Comparison of ENCODE assay signal across 1 cellular context in the genomic region with DNA sequence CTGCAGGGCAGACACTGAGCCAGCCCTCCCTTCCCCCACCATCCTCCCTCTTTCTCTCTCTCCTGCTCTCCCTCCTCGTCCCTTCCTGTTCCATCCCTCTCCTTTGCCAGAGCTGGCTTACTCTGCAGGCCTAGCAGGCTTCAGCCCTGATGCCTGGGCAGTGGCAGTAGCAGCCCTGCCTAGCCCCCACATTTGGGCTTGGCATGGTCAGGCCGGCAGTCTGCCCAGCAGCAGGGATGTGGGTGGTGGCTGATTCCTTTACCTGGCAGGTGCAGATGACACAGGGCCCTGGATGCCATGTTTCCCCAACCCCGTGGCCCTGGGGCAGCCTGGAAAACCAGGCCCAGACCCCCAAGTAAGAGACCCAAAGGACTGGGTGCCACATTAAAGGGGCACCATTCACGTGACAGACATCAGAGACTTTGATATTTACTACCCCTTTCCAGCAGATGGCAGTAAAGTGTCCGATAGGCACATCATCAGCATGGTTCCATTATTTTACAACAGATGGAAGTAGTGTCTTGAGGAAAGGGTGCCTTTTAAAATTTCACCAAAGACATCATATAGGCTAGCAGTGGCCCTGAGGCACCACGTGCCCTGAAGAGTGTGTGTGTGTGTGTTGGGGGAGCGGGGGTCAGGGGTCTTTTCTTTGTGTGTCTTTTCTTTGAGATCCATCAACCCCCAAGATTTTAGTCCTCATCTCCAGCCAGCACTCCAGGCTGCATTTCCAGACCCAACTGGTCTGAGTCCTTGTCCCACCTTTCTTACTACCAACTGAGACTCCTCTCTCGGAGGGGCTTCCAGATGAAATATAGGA.
TF ChIP-seq lines count a peak whose summit lies in the region.

No MANE protein-coding gene starts in this region.

TF ChIP-seq in GM12878, 131 proteins besides CTCF, POLR2A, EP300 and RAD21 (continues in another document):
- TF ChIP-seq RFX5 (IDR thresholded peaks at IDR 0.05; ENCODE audit: low read depth, low read length) (no peak), CREB1 (IDR thresholded peaks at IDR 0.05; ENCODE audit: low read depth) (0 out of 2 replicates have a peak, but pooled peaks have one; percentile 10), EZH2 (IDR thresholded peaks at IDR 0.05; ENCODE audit: borderline replicate concordance, control insufficient read depth, low read depth, low read length) (no peak), HSF1 (IDR thresholded peaks at IDR 0.05; ENCODE audit: low read depth, low read length) (no peak), IKZF2 (IDR thresholded peaks at IDR 0.05) (no peak), NR2F1 (conservative IDR thresholded peaks at IDR 0.05) (0 out of 2 replicates have a peak, but pooled peaks have one; percentile 12), POLR2AphosphoS5 (IDR thresholded peaks at IDR 0.05; ENCODE audit: low read length) (no peak), FOS (IDR thresholded peaks at IDR 0.05; ENCODE audit: borderline replicate concordance, extremely low read depth, insufficient read length) (no peak), SIN3A (IDR thresholded peaks at IDR 0.05; ENCODE audit: low read depth, low read length) (no peak), IRF4 (IDR thresholded peaks at IDR 0.05; ENCODE audit: low read depth, low read length) (no peak), BMI1 (IDR thresholded peaks at IDR 0.05; ENCODE audit: borderline replicate concordance) (no peak), PAX8 (IDR thresholded peaks at IDR 0.05) (no peak), KLF5 (IDR thresholded peaks at IDR 0.05; ENCODE audit: partially characterized antibody) (no peak), YY1 (IDR thresholded peaks at IDR 0.05; ENCODE audit: low read depth, low read length) (peak; percentile 84), RAD51 (IDR thresholded peaks at IDR 0.05) (peak; percentile 82), NR2C1 (IDR thresholded peaks at IDR 0.05) (no peak), CHD4 (IDR thresholded peaks at IDR 0.05) (no peak), MEF2B (IDR thresholded peaks at IDR 0.05; ENCODE audit: partially characterized antibody, poor library complexity, severe bottlenecking) (no peak), MLLT1 (IDR thresholded peaks at IDR 0.05) (no peak), SMC3 (IDR thresholded peaks at IDR 0.05; ENCODE audit: borderline replicate concordance, low read length) (peak; percentile 89), MYB (IDR thresholded peaks at IDR 0.05; ENCODE audit: borderline replicate concordance, low read depth, low read length) (no peak), MYC (IDR thresholded peaks at IDR 0.05; ENCODE audit: insufficient read depth, insufficient read length, insufficient replicate concordance, low read length, severe bottlenecking) (no peak), TAF1 (IDR thresholded peaks at IDR 0.05; ENCODE audit: borderline replicate concordance, low read depth, low read length) (no peak), PBX3 (IDR thresholded peaks at IDR 0.05; ENCODE audit: insufficient replicate concordance, low read depth, low read length) (no peak), ATF3 (IDR thresholded peaks at IDR 0.05; ENCODE audit: borderline replicate concordance, extremely low read depth, low read depth, low read length) (no peak), CBFB (IDR thresholded peaks at IDR 0.05; ENCODE audit: low read depth) (no peak), HDAC6 (IDR thresholded peaks at IDR 0.05; ENCODE audit: unreplicated experiment) (no peak), SREBF1 (IDR thresholded peaks at IDR 0.05; ENCODE audit: low read length) (no peak), RB1 (IDR thresholded peaks at IDR 0.05; ENCODE audit: borderline replicate concordance) (no peak), HCFC1 (IDR thresholded peaks at IDR 0.05; ENCODE audit: low read length) (no peak), SMARCA5 (IDR thresholded peaks at IDR 0.05) (peak; percentile 53; the same call in 1 of the 2 replicates), SMAD1 (IDR thresholded peaks at IDR 0.05; ENCODE audit: low read depth, partially characterized antibody) (no peak), KAT2A (conservative IDR thresholded peaks at IDR 0.05; ENCODE audit: control insufficient read depth, low read depth, low read length) (no peak), MEF2A (IDR thresholded peaks at IDR 0.05; ENCODE audit: insufficient read depth, low read depth, low read length) (no peak), MAX (IDR thresholded peaks at IDR 0.05; ENCODE audit: low read depth, low read length) (no peak), SPI1 (IDR thresholded peaks at IDR 0.05; ENCODE audit: borderline replicate concordance, insufficient read depth, low read depth, low read length) (no peak), HDAC2 (IDR thresholded peaks at IDR 0.05) (no peak), YBX1 (IDR thresholded peaks at IDR 0.05) (no peak), RELB (IDR thresholded peaks at IDR 0.05; ENCODE audit: low read depth) (no peak), ZNF274 (IDR thresholded peaks at IDR 0.05; ENCODE audit: insufficient read depth, insufficient read length) (no peak)
- TF ChIP-seq, protein P1, sequence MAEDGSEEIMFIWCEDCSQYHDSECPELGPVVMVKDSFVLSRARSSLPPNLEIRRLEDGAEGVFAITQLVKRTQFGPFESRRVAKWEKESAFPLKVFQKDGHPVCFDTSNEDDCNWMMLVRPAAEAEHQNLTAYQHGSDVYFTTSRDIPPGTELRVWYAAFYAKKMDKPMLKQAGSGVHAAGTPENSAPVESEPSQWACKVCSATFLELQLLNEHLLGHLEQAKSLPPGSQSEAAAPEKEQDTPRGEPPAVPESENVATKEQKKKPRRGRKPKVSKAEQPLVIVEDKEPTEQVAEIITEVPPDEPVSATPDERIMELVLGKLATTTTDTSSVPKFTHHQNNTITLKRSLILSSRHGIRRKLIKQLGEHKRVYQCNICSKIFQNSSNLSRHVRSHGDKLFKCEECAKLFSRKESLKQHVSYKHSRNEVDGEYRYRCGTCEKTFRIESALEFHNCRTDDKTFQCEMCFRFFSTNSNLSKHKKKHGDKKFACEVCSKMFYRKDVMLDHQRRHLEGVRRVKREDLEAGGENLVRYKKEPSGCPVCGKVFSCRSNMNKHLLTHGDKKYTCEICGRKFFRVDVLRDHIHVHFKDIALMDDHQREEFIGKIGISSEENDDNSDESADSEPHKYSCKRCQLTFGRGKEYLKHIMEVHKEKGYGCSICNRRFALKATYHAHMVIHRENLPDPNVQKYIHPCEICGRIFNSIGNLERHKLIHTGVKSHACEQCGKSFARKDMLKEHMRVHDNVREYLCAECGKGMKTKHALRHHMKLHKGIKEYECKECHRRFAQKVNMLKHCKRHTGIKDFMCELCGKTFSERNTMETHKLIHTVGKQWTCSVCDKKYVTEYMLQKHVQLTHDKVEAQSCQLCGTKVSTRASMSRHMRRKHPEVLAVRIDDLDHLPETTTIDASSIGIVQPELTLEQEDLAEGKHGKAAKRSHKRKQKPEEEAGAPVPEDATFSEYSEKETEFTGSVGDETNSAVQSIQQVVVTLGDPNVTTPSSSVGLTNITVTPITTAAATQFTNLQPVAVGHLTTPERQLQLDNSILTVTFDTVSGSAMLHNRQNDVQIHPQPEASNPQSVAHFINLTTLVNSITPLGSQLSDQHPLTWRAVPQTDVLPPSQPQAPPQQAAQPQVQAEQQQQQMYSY (CRISPR knock-in tag; IDR thresholded peaks at IDR 0.05), result no peak
- TF ChIP-seq, protein P2, sequence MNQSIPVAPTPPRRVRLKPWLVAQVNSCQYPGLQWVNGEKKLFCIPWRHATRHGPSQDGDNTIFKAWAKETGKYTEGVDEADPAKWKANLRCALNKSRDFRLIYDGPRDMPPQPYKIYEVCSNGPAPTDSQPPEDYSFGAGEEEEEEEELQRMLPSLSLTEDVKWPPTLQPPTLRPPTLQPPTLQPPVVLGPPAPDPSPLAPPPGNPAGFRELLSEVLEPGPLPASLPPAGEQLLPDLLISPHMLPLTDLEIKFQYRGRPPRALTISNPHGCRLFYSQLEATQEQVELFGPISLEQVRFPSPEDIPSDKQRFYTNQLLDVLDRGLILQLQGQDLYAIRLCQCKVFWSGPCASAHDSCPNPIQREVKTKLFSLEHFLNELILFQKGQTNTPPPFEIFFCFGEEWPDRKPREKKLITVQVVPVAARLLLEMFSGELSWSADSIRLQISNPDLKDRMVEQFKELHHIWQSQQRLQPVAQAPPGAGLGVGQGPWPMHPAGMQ (IDR thresholded peaks at IDR 0.05; ENCODE audit: borderline replicate concordance), result no peak
- TF ChIP-seq, protein P3, sequence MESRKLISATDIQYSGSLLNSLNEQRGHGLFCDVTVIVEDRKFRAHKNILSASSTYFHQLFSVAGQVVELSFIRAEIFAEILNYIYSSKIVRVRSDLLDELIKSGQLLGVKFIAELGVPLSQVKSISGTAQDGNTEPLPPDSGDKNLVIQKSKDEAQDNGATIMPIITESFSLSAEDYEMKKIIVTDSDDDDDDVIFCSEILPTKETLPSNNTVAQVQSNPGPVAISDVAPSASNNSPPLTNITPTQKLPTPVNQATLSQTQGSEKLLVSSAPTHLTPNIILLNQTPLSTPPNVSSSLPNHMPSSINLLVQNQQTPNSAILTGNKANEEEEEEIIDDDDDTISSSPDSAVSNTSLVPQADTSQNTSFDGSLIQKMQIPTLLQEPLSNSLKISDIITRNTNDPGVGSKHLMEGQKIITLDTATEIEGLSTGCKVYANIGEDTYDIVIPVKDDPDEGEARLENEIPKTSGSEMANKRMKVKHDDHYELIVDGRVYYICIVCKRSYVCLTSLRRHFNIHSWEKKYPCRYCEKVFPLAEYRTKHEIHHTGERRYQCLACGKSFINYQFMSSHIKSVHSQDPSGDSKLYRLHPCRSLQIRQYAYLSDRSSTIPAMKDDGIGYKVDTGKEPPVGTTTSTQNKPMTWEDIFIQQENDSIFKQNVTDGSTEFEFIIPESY (IDR thresholded peaks at IDR 0.05), result no peak
- TF ChIP-seq, protein P4, sequence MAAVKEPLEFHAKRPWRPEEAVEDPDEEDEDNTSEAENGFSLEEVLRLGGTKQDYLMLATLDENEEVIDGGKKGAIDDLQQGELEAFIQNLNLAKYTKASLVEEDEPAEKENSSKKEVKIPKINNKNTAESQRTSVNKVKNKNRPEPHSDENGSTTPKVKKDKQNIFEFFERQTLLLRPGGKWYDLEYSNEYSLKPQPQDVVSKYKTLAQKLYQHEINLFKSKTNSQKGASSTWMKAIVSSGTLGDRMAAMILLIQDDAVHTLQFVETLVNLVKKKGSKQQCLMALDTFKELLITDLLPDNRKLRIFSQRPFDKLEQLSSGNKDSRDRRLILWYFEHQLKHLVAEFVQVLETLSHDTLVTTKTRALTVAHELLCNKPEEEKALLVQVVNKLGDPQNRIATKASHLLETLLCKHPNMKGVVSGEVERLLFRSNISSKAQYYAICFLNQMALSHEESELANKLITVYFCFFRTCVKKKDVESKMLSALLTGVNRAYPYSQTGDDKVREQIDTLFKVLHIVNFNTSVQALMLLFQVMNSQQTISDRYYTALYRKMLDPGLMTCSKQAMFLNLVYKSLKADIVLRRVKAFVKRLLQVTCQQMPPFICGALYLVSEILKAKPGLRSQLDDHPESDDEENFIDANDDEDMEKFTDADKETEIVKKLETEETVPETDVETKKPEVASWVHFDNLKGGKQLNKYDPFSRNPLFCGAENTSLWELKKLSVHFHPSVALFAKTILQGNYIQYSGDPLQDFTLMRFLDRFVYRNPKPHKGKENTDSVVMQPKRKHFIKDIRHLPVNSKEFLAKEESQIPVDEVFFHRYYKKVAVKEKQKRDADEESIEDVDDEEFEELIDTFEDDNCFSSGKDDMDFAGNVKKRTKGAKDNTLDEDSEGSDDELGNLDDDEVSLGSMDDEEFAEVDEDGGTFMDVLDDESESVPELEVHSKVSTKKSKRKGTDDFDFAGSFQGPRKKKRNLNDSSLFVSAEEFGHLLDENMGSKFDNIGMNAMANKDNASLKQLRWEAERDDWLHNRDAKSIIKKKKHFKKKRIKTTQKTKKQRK (IDR thresholded peaks at IDR 0.05; ENCODE audit: low read depth, low read length), result no peak
